Comparison of ENCODE assay signal across 11 cellular contexts in genomic region chr7:90216080-90216674, GRCh38. TPM values are rescaled to one million over a fixed set of nuclear protein-coding genes. Genes with fewer than 3 reads are reported as not detected.
"Had no signal": no experiment of that assay in that cellular context is flagged by ENCODE, and none has a peak within 500 bp of the region (broad histone marks: within the 10 kb centered on the region; RNA-seq: fewer than 3 reads in every experiment).

No MANE protein-coding gene starts in this region.

- DNase-seq: activated CD4-positive, alpha-beta T cell treated with anti-CD3 and anti-CD28 coated beads, Interleukin-2, amount 10 ng/mL, durations not matched to agents 7 days and 5 days; activated CD4-positive, CD25-positive, alpha-beta regulatory T cell; activated naive CD4-positive, alpha-beta T cell treated with anti-CD3 and anti-CD28 coated beads, Interleukin-2, amount 10 ng/mL, durations not matched to agents 7 days and 5 days; caudate nucleus; effector memory CD4-positive, alpha-beta T cell; stimulated activated CD4-positive, alpha-beta T cell treated with anti-CD3 and anti-CD28 coated beads, Interleukin-15, amount 100 ng/mL, for 24 hours; stimulated activated CD4-positive, alpha-beta T cell treated with anti-CD3 and anti-CD28 coated beads, Interleukin-4, amount 100 ng/mL, for 4 hours; T-helper 17 cell had no signal

- ATAC-seq: T-helper 17 cell had no signal

- H3K9me3 ChIP-seq: stomach had no signal

- H3K36me3 ChIP-seq: stomach had no signal

- H3K4me3 ChIP-seq: stomach had no signal

RNA-seq across cellular contexts. Expression of gene STEAP2, which starts 4.6 kb away (rescaled TPM):
- total RNA-seq: activated CD4-positive, alpha-beta T cell treated with anti-CD3 and anti-CD28 coated beads, Interleukin-2, amount 10 ng/mL, durations not matched to agents 7 days and 5 days; activated T-helper 2 cell treated with anti-CD3 and anti-CD28 coated beads, Interferon-gamma antibody, Interleukin-2, Interleukin-4, amounts not matched to agents 10 μg/mL and 5 μg/mL and 100 μg/mL, durations not matched to agents 14 hours and 24 hours and 36 hours; osteocyte; T-helper 17 cell had no signal

RNA-seq across cellular contexts. Expression of gene CFAP69, which starts 28.8 kb away (rescaled TPM):
- total RNA-seq: activated CD4-positive, alpha-beta T cell treated with anti-CD3 and anti-CD28 coated beads, Interleukin-2, amount 10 ng/mL, durations not matched to agents 7 days and 5 days had no signal
